ENCODE assay signal across 9 cellular contexts in the genomic region with DNA sequence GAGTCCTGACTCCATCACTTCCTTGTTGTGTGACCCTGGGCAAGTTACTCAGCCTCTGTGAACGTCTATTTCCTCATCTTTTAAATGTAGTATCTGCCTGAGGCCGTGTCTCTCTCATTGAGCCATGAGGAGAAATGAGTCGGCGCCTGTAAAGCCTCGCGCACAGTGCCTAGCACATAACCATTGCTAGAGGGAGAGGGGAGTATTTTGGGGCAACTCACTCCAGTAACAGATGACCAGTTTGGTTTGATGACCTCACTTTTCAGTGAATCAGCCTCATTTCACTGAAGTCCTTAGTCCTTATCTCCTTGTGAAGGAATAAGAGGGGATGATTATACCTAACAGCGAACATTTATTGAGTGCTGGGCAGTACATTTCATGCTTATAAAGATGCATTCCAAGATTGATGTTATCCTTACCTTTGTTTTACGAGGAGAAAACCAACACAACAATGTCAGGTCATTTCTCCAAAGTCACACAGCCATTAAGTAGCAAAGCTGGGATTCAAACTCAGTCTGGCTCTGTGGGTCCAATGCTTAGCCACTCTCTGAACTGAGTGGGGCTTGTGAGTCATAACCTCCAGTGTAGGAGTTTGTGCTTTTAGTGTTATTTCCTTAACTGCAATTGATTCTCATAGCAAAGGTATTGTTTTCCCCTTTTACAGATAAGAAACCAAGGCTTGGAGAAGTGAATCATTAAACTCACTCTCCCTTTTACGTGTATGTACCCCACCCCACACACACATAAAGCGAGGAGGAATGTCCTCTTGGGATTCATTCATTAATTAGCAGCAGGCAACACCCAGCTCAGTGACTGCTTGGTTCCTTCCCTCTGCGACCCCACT. TPM values are rescaled to one million over a fixed set of nuclear protein-coding genes. Genes with fewer than 3 reads are reported as not detected.
DNase-seq lines count a peak whose midpoint lies in the region; ATAC-seq, FAIRE-seq and TF ChIP-seq lines count a peak whose summit lies in the region.
"Had no signal": no experiment of that assay in that cellular context is flagged by ENCODE, and none has a peak within 500 bp of the region (broad histone marks: within the 10 kb centered on the region; RNA-seq: fewer than 3 reads in every experiment).

No MANE protein-coding gene starts in this region.

- peak; percentile 85 for DNase-seq in activated CD4-positive, alpha-beta T cell treated with anti-CD3 and anti-CD28 coated beads for 36 hours
- DNase-seq in activated CD4-positive, alpha-beta T cell treated with anti-CD3 and anti-CD28 coated beads for 4 hours: no peak
- peak; percentile 70 for DNase-seq in NOMO-1 treated with dmso at 0.1 percent for 144 hours (lab: John Stamatoyannopoulos, UW; ENCODE audit: unreplicated experiment)
- DNase-seq in bronchial epithelial cell (ENCODE audit: low read depth): peak; percentile 98
- no peak for DNase-seq in smooth muscle cell (lab: John Stamatoyannopoulos, UW; ENCODE audit: unreplicated experiment)

- peak overlapping the region; percentile 95 for H3K27ac Mint-ChIP-seq in activated CD4-positive, alpha-beta T cell treated with anti-CD3 and anti-CD28 coated beads for 36 hours

- TF ChIP-seq CTCF in bronchial epithelial cell (IDR thresholded peaks at IDR 0.05; ENCODE audit: insufficient read depth, low read length, severe bottlenecking): no peak
- TF ChIP-seq CTCF in smooth muscle cell (IDR thresholded peaks at IDR 0.05; ENCODE audit: borderline replicate concordance, insufficient read depth, poor library complexity, severe bottlenecking): no peak

- no peaks in the 10 kb centered on the region for H3K9me3 Mint-ChIP-seq in activated CD4-positive, alpha-beta T cell treated with anti-CD3 and anti-CD28 coated beads for 36 hours (ENCODE audit: low read depth)

- ATAC-seq in activated CD4-positive, alpha-beta T cell treated with anti-CD3 and anti-CD28 coated beads for 36 hours: peak; percentile 90
- ATAC-seq in HG03280 (IDR thresholded peaks at IDR 0.05; ENCODE audit: unreplicated experiment): no peak
- ATAC-seq in HG03196 (IDR thresholded peaks at IDR 0.05; ENCODE audit: unreplicated experiment): no peak
- no peak for ATAC-seq in GM18873 (IDR thresholded peaks at IDR 0.05; ENCODE audit: low FRiP score, unreplicated experiment)

- H3K9ac ChIP-seq in smooth muscle cell (ENCODE audit: low read depth): peak overlapping the region; percentile 34

- no peak overlapping the region for H2AFZ ChIP-seq in smooth muscle cell (ENCODE audit: low read depth)

- H3K4me2 ChIP-seq in smooth muscle cell: peak overlapping the region; percentile 51

- H3K9me3 ChIP-seq in smooth muscle cell (replicated peaks; ENCODE audit: low read depth): no peaks in the 10 kb centered on the region

- intact Hi-C loops in activated CD4-positive, alpha-beta T cell treated with anti-CD3 and anti-CD28 coated beads for 36 hours (cut with DNase I, micrococcal nuclease): loop anchor here (1.0 to 5.0 kb wide), 7 partner anchors 21 to 981 kb away; a partner anchor contains a TSS

- peaks cover 4% of the 10 kb centered on the region for H3K4me1 ChIP-seq in smooth muscle cell (ENCODE audit: low read depth)

- FAIRE-seq in bronchial epithelial cell (lab: Jason Lieb, UNC): peak; percentile 55
- FAIRE-seq: G401.6 had no signal

- H3K27me3 Mint-ChIP-seq in activated CD4-positive, alpha-beta T cell treated with anti-CD3 and anti-CD28 coated beads for 36 hours: no peaks in the 10 kb centered on the region

- H3K4me3 ChIP-seq in bronchial epithelial cell (ENCODE audit: low read depth, low read length) (no peak overlapping the region), smooth muscle cell (no peak overlapping the region)

- peak overlapping the region; percentile 82 for H3K27ac ChIP-seq in smooth muscle cell (ENCODE audit: low read depth)

- WGBS in smooth muscle cell (ENCODE audit: low lambda C conversion rate): 16% methylated on average over 11 of the region's 11 CpGs

- H3F3A ChIP-seq in smooth muscle cell (ENCODE audit: low read depth): peaks cover 9% of the 10 kb centered on the region

- no peaks in the 10 kb centered on the region for H3K27me3 ChIP-seq in bronchial epithelial cell (ENCODE audit: control insufficient read depth, insufficient read depth, low read length)
- H3K27me3 ChIP-seq in smooth muscle cell (ENCODE audit: low read depth): no peaks in the 10 kb centered on the region

- H4K20me1 ChIP-seq in smooth muscle cell (ENCODE audit: low read depth): no peaks in the 10 kb centered on the region

- H3K36me3 ChIP-seq in bronchial epithelial cell (ENCODE audit: control insufficient read depth, insufficient read depth, low read length) (no peaks in the 10 kb centered on the region), smooth muscle cell (ENCODE audit: low read depth) (no peaks in the 10 kb centered on the region)

- H3K4me1 Mint-ChIP-seq in activated CD4-positive, alpha-beta T cell treated with anti-CD3 and anti-CD28 coated beads for 36 hours: peaks cover 57% of the 10 kb centered on the region

- H3K4me3 Mint-ChIP-seq in activated CD4-positive, alpha-beta T cell treated with anti-CD3 and anti-CD28 coated beads for 36 hours: peak overlapping the region; percentile 42

- POLR2A ChIA-PET in activated CD4-positive, alpha-beta T cell treated with anti-CD3 and anti-CD28 coated beads for 36 hours (lab: Charles Lee): interaction anchor here (0.6 to 1.4 kb wide), 5 partner anchors 19 to 176 kb away, joined by 3 to 6 read pairs (median 4); a partner anchor contains a TSS

- CTCF ChIA-PET in activated CD4-positive, alpha-beta T cell treated with anti-CD3 and anti-CD28 coated beads for 36 hours (lab: Charles Lee): interaction anchor here (0.7 to 4.4 kb wide), 4 partner anchors 10 to 394 kb away, joined by 3 to 28 read pairs (median 4); a partner anchor contains a TSS

- no peaks in the 10 kb centered on the region for H3K79me2 ChIP-seq in smooth muscle cell (ENCODE audit: low read depth)

- H3K36me3 Mint-ChIP-seq in activated CD4-positive, alpha-beta T cell treated with anti-CD3 and anti-CD28 coated beads for 36 hours (ENCODE audit: low read depth): peaks cover 23% of the 10 kb centered on the region

RNA-seq across cellular contexts. Expression of a gene that starts 25.9 kb away (rescaled TPM):
- 10 to 100 TPM; 13.9 to 14.3 TPM for total RNA-seq in activated CD4-positive, alpha-beta T cell treated with anti-CD3 and anti-CD28 coated beads for 36 hours
- total RNA-seq in bronchial epithelial cell: 0.51 and 0.53 TPM in 2 replicates
- 2.0 and 4.6 TPM in 2 replicates for total RNA-seq in smooth muscle cell
- 5.3 and 6.0 TPM in 2 replicates for polyA plus RNA-seq in smooth muscle cell

Comparison
In these comparisons a context has a peak if more than half of its experiments do, and no peak if none do; other contexts are left out.
1. DNase-seq: peak in activated CD4-positive, alpha-beta T cell treated with anti-CD3 and anti-CD28 coated beads for 36 hours (single experiment), NOMO-1 treated with dmso at 0.1 percent for 144 hours (single experiment) and bronchial epithelial cell (single experiment); none in activated CD4-positive, alpha-beta T cell treated with anti-CD3 and anti-CD28 coated beads for 4 hours (0 of 2) and smooth muscle cell (single experiment).